20 cellular contexts compared by ENCODE assay signal in genomic region chr6:14983599-14984296, GRCh38.
A peak's percentile ranks its signal among the peaks of the same experiment; 100 is the strongest.
DNase-seq lines count a peak whose midpoint lies in the region; ATAC-seq, FAIRE-seq and TF ChIP-seq lines count a peak whose summit lies in the region.
"Had no signal": no experiment of that assay in that cellular context is flagged by ENCODE, and none has a peak within 500 bp of the region (broad histone marks: within the 10 kb centered on the region; RNA-seq: fewer than 3 reads in every experiment).

No MANE protein-coding gene starts in this region.

- ATAC-seq in HepG2 (no peak), right lobe of liver (peak; percentile 43 to 76 (median 68))
- ATAC-seq: effector memory CD8-positive, alpha-beta T cell; natural killer cell; Right ventricle myocardium inferior; T-cell had no signal

- TF ChIP-seq POLR2A in HepG2 (IDR thresholded peaks at IDR 0.05; ENCODE audit: insufficient read depth in 1 of 2, low read depth in 2 of 2, low read length in 2 of 2) (no peak), right lobe of liver (IDR thresholded peaks at IDR 0.05) (no peak), transverse colon (IDR thresholded peaks at IDR 0.05) (no peak)

- H2AFZ ChIP-seq in HepG2 (ENCODE audit: low read length) (no peak overlapping the region), mammary epithelial cell (ENCODE audit: low read depth, low read length) (no peak overlapping the region)

- in situ Hi-C loops in HepG2 (cut with HindIII; ENCODE audit: extremely low pct_ligation_motif_present, low pct_unique_long_range_greater_than_20kb) (no loop called here), mammary epithelial cell (cut with MboI; ENCODE audit: low sequenced_read_pairs in 2 of 2) (no loop called here), transverse colon (cut with MboI; ENCODE audit: low pct_ligation_motif_present in 1 of 4, low pct_unique_long_range_greater_than_20kb in 1 of 4, low sequenced_read_pairs in 3 of 4) (no loop called here)

- H3K27me3 ChIP-seq in liver (ENCODE audit: control insufficient read depth in 4 of 4, insufficient read depth in 4 of 4, low read length in 3 of 4) (no peaks in the 10 kb centered on the region), HepG2 (ENCODE audit: control insufficient read depth in 1 of 2, insufficient read depth in 2 of 2, low read length in 2 of 2) (no peaks in the 10 kb centered on the region), mammary epithelial cell (ENCODE audit: insufficient read depth, low read length) (no peaks in the 10 kb centered on the region), right lobe of liver (no peaks in the 10 kb centered on the region), transverse colon (no peaks in the 10 kb centered on the region), small intestine (ENCODE audit: control insufficient read depth in 2 of 2, insufficient read depth in 2 of 2, low read length in 2 of 2) (peaks cover 0 to 2% of the 10 kb centered on the region in 2 donors)
- H3K27me3 ChIP-seq: suprapubic skin had no signal

- intact Hi-C loops in HepG2 (cut with micrococcal nuclease; ENCODE audit: unreplicated experiment) (no loop called here), mammary epithelial cell (cut with micrococcal nuclease) (no loop called here), right lobe of liver (cut with DNase I) (no loop called here), transverse colon (cut with DNase I; ENCODE audit: low total_unique reads) (no loop called here)

- H3K4me1 ChIP-seq in liver (ENCODE audit: control insufficient read depth in 4 of 4, insufficient read depth in 4 of 4, low read length in 3 of 4) (peaks cover 0 to 9% (median 6%) of the 10 kb centered on the region in 4 donors), HepG2 (ENCODE audit: insufficient read depth, low read length) (no peaks in the 10 kb centered on the region), mammary epithelial cell (ENCODE audit: insufficient read depth, low read length) (peaks cover 6% of the 10 kb centered on the region), right lobe of liver (peaks cover 0 to 7% (median 0%) of the 10 kb centered on the region in 4 donors), transverse colon (peaks cover 5 to 19% (median 8%) of the 10 kb centered on the region in 4 donors), small intestine (ENCODE audit: control insufficient read depth in 2 of 2, insufficient read depth in 1 of 2, low read depth in 1 of 2, low read length in 1 of 2) (peaks cover 3 to 4% of the 10 kb centered on the region in 2 donors)

- dilution Hi-C loops in mammary epithelial cell (cut with HindIII; ENCODE audit: low sequenced_read_pairs): no loop called here

- TF ChIP-seq EP300 in HepG2 (IDR thresholded peaks at IDR 0.05; ENCODE audit: low read depth in 2 of 2, low read length in 2 of 2): no peak
- TF ChIP-seq EP300 in HepG2 (CRISPR knock-in tag; IDR thresholded peaks at IDR 0.05; ENCODE audit: borderline replicate concordance): no peak
- no peak for TF ChIP-seq EP300 in transverse colon (IDR thresholded peaks at IDR 0.05; ENCODE audit: low read depth)

- H3K36me3 ChIP-seq in liver (ENCODE audit: control insufficient read depth in 4 of 4, insufficient read depth in 3 of 4, low read depth in 1 of 4, low read length in 3 of 4) (no peaks in the 10 kb centered on the region), HepG2 (replicated peaks in 1 of 2; ENCODE audit: control insufficient read depth in 1 of 2, insufficient read depth in 2 of 2, low read length in 2 of 2) (no peaks in the 10 kb centered on the region), mammary epithelial cell (ENCODE audit: insufficient read depth, low read length) (no peaks in the 10 kb centered on the region), right lobe of liver (no peaks in the 10 kb centered on the region), transverse colon (no peaks in the 10 kb centered on the region), small intestine (ENCODE audit: control insufficient read depth in 2 of 2, insufficient read depth in 2 of 2, low read length in 2 of 2) (no peaks in the 10 kb centered on the region)
- H3K36me3 ChIP-seq: prostate gland, suprapubic skin had no signal

- DNase-seq in HepG2 (ENCODE audit: low spot score) (no peak), mammary epithelial cell (peak; percentile 17), right lobe of liver (no peak), transverse colon (no peak), DMS153 (lab: John Stamatoyannopoulos, UW) (no peak), small intestine (no peak), globus pallidus (ENCODE audit: low spot score) (no peak)
- DNase-seq: effector memory CD8-positive, alpha-beta T cell; hippocampal formation; natural killer cell; NCI-H1048; NCI-H1930; T-cell had no signal

- H3K27ac ChIP-seq in liver (ENCODE audit: low read depth in 1 of 2, low read length in 2 of 2): no peak overlapping the region
- H3K27ac ChIP-seq in HepG2 (ENCODE audit: extremely low read length, insufficient read depth, low read length): no peak overlapping the region
- H3K27ac ChIP-seq in mammary epithelial cell (ENCODE audit: insufficient read depth, low read depth, low read length): no peak overlapping the region
- H3K27ac ChIP-seq in right lobe of liver: no peak overlapping the region
- H3K27ac ChIP-seq in transverse colon: peak overlapping the region in 3 of 4 donors; percentile 9 to 48 (median 32)
- peak overlapping the region in 1 of 2 donors; percentile 73 for H3K27ac ChIP-seq in small intestine (ENCODE audit: low read depth in 1 of 2, low read length in 1 of 2)
- H3K27ac ChIP-seq: HL-60, prostate gland, suprapubic skin had no signal

- BruUV-seq in HepG2 (replicated peaks; lab: Mats Ljungman, UMichigan): no TSS peak
- no TSS peak for BruUV-seq in mammary epithelial cell (replicated peaks; lab: Mats Ljungman, UMichigan)

- H3K4me3 ChIP-seq in liver (ENCODE audit: low read depth in 1 of 3, low read length in 3 of 3): no peak overlapping the region
- no peak overlapping the region for H3K4me3 ChIP-seq in HepG2 (replicated peaks in 1 of 3; ENCODE audit: insufficient read depth in 1 of 3, low read depth in 2 of 3, low read length in 3 of 3)
- H3K4me3 ChIP-seq in mammary epithelial cell (replicated peaks in 1 of 3; ENCODE audit: insufficient read depth in 1 of 3, low read depth in 2 of 3, low read length in 3 of 3): no peak overlapping the region
- no peak overlapping the region for H3K4me3 ChIP-seq in right lobe of liver
- no peak overlapping the region for H3K4me3 ChIP-seq in transverse colon
- no peak overlapping the region for H3K4me3 ChIP-seq in small intestine (ENCODE audit: low read depth in 1 of 2, low read length in 2 of 2)
- H3K4me3 ChIP-seq: prostate gland, suprapubic skin had no signal

- POLR2A ChIA-PET in HepG2 (lab: Yijun Ruan, JAX): no interaction called here

- no peaks in the 10 kb centered on the region for H3K79me2 ChIP-seq in HepG2 (ENCODE audit: insufficient read depth, low read length)
- no peaks in the 10 kb centered on the region for H3K79me2 ChIP-seq in mammary epithelial cell (ENCODE audit: insufficient read depth, low read length)

- H3K9me3 ChIP-seq in liver (ENCODE audit: control insufficient read depth in 4 of 4, low read length in 3 of 4) (no peaks in the 10 kb centered on the region), HepG2 (ENCODE audit: low read length) (no peaks in the 10 kb centered on the region), mammary epithelial cell (replicated peaks; ENCODE audit: insufficient read depth, low read length) (no peaks in the 10 kb centered on the region), right lobe of liver (no peaks in the 10 kb centered on the region), transverse colon (no peaks in the 10 kb centered on the region), small intestine (ENCODE audit: control insufficient read depth, low read depth) (no peaks in the 10 kb centered on the region)
- H3K9me3 ChIP-seq: prostate gland, suprapubic skin had no signal

- H4K20me1 ChIP-seq in HepG2 (ENCODE audit: insufficient read depth, low read length) (no peaks in the 10 kb centered on the region), mammary epithelial cell (ENCODE audit: insufficient read depth, low read length) (no peaks in the 10 kb centered on the region)

- H3K4me2 ChIP-seq in HepG2 (ENCODE audit: low read depth, low read length) (no peak overlapping the region), mammary epithelial cell (ENCODE audit: insufficient read depth, low read depth, low read length) (no peak overlapping the region)

- H3K9ac ChIP-seq in liver (ENCODE audit: low read depth in 1 of 2, low read length in 2 of 2): no peak overlapping the region
- H3K9ac ChIP-seq in HepG2 (ENCODE audit: insufficient read depth, low read depth, low read length): no peak overlapping the region
- H3K9ac ChIP-seq in mammary epithelial cell (ENCODE audit: insufficient read depth, low read length): no peak overlapping the region

- FAIRE-seq in HepG2 (lab: Jason Lieb, UNC) (no peak), small intestine (lab: Jason Lieb, UNC) (no peak)
- FAIRE-seq: GM12891, islet of Langerhans had no signal

- TF ChIP-seq RAD21 in liver (IDR thresholded peaks at IDR 0.05): peak in 1 of 2 donors; percentile 7
- no peak for TF ChIP-seq RAD21 in HepG2 (CRISPR knock-in tag; IDR thresholded peaks at IDR 0.05)

- CTCF ChIA-PET in HepG2 (lab: Yijun Ruan, JAX; ENCODE audit: low intra/inter-chr PET ratio, low total read pairs): no interaction called here
- CTCF ChIA-PET in mammary epithelial cell (lab: Charles Lee; ENCODE audit: low non-redundant PET): no interaction called here

- TF ChIP-seq CTCF in liver (IDR thresholded peaks at IDR 0.05; ENCODE audit: low read depth, low read length, missing input control): no peak
- no peak for TF ChIP-seq CTCF in HepG2 (CRISPR knock-in tag; IDR thresholded peaks at IDR 0.05)
- TF ChIP-seq CTCF in mammary epithelial cell (conservative IDR thresholded peaks at IDR 0.05 in 1 of 2, IDR thresholded peaks at IDR 0.05 in 1 of 2; ENCODE audit: extremely low read depth in 1 of 2, insufficient read depth in 1 of 2, low read depth in 1 of 2, low read length in 2 of 2): no peak
- TF ChIP-seq CTCF in right lobe of liver (IDR thresholded peaks at IDR 0.05): no peak
- no peak for TF ChIP-seq CTCF in transverse colon (IDR thresholded peaks at IDR 0.05)

- WGBS in liver: 70% methylated on average over 4 of the region's 4 CpGs
- WGBS in HepG2 (ENCODE audit: low lambda C conversion rate): 9% methylated on average over 4 of the region's 4 CpGs
- 71% methylated on average over 4 of the region's 4 CpGs for WGBS in mammary epithelial cell (ENCODE audit: low coverage, missing lambda C conversion rate)
- WGBS in right lobe of liver (ENCODE audit: insufficient coverage, low coverage, low lambda C conversion rate, missing lambda C conversion rate): 60% methylated on average over 4 of the region's 4 CpGs
- 66 to 75% methylated on average over 2 to 4 of the region's 4 CpGs for WGBS in transverse colon (ENCODE audit: low coverage in 1 of 2), 2 donors
- WGBS in small intestine, 3 donors: 53 to 64% (median 60%) methylated on average over 4 of the region's 4 CpGs

TF ChIP-seq in liver, 16 proteins besides CTCF, POLR2A, EP300 and RAD21:
- TF ChIP-seq HNF4A (conservative IDR thresholded peaks at IDR 0.05): peak; percentile 10 to 45
- TF ChIP-seq RXRA (IDR thresholded peaks at IDR 0.05): peak in 1 of 2 donors; percentile 36
- no peak for TF ChIP-seq GABPA (IDR thresholded peaks at IDR 0.05 in 1 of 2, conservative IDR thresholded peaks at IDR 0.05 in 1 of 2)

TF ChIP-seq in HepG2, 621 proteins besides CTCF, POLR2A, EP300 and RAD21 (continues in another document):
- TF ChIP-seq JUNB (CRISPR knock-in tag; IDR thresholded peaks at IDR 0.05; ENCODE audit: borderline replicate concordance): no peak

Comparison
In these comparisons a context has a peak if more than half of its experiments do, and no peak if none do; other contexts are left out.
1. H3K27ac ChIP-seq: peak in transverse colon (3 of 4); none in liver (0 of 2), HepG2 (single experiment), mammary epithelial cell (single experiment) and right lobe of liver (0 of 3).